9 cellular contexts compared by ENCODE assay signal in the genomic region with DNA sequence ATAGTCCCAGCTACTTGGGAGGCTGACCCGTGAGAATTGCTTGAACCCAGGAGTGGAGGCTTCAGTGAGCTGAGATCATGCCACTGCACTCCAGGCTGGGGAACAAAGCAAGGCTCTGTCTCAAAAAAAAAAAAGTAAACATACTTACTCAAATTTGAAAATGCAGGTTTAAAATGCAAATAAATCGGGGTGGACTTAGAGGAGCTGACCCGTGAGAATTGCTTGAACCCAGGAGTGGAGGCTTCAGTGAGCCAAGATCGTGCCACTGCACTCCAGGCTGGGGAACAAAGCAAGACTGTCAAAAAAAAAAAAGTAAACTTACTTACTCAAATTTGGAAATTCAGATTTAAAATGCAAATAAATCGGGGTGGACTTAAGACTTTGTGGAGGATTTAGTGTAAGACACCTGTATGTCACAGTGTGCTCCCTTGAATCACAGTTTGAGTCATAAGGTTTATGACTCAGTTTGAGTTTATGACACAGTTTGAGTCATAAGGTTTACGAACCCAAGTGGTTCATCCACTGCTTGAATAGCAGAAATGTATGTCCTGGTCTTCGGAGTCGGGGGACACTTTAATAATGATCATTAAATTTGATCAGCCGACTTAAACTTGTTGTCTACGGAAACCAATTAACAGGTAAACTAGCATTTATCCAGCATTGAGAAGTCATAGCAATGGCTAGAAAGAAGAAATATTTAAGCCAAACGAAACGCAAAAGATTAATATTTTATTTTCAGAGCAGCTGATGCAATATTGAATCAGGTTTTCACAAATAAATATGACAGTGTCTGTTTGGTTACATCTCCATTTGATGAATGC. TPM values are rescaled to one million over a fixed set of nuclear protein-coding genes. Genes with fewer than 3 reads are reported as not detected.
DNase-seq lines count a peak whose midpoint lies in the region; ATAC-seq and TF ChIP-seq lines count a peak whose summit lies in the region.
"Had no signal": no experiment of that assay in that cellular context is flagged by ENCODE, and none has a peak within 500 bp of the region (broad histone marks: within the 10 kb centered on the region; RNA-seq: fewer than 3 reads in every experiment).

No MANE protein-coding gene starts in this region.

- no peaks in the 10 kb centered on the region for H3K9me3 Mint-ChIP-seq in activated CD4-positive, alpha-beta T cell treated with anti-CD3 and anti-CD28 coated beads, Interleukin-2, amount 10 ng/mL, durations not matched to agents 24 days and 14 days
- no peaks in the 10 kb centered on the region for H3K9me3 Mint-ChIP-seq in activated CD4-positive, alpha-beta T cell treated with anti-CD3 and anti-CD28 coated beads, Interleukin-2, amount 10 ng/mL, durations not matched to agents 7 days and 5 days
- no peaks in the 10 kb centered on the region for H3K9me3 Mint-ChIP-seq in HFFc6

- peak overlapping the region; percentile 64 for H3K4me3 Mint-ChIP-seq in activated CD4-positive, alpha-beta T cell treated with anti-CD3 and anti-CD28 coated beads, Interleukin-2, amount 10 ng/mL, durations not matched to agents 24 days and 14 days
- H3K4me3 Mint-ChIP-seq in activated CD4-positive, alpha-beta T cell treated with anti-CD3 and anti-CD28 coated beads, Interleukin-2, amount 10 ng/mL, durations not matched to agents 7 days and 5 days, result no peak overlapping the region
- H3K4me3 Mint-ChIP-seq in HFFc6, result peak overlapping the region; percentile 73

- no peaks in the 10 kb centered on the region for H3K4me1 ChIP-seq in psoas muscle

- no peaks in the 10 kb centered on the region for H3K27me3 Mint-ChIP-seq in activated CD4-positive, alpha-beta T cell treated with anti-CD3 and anti-CD28 coated beads, Interleukin-2, amount 10 ng/mL, durations not matched to agents 24 days and 14 days
- no peaks in the 10 kb centered on the region for H3K27me3 Mint-ChIP-seq in activated CD4-positive, alpha-beta T cell treated with anti-CD3 and anti-CD28 coated beads, Interleukin-2, amount 10 ng/mL, durations not matched to agents 7 days and 5 days
- peaks cover 10% of the 10 kb centered on the region for H3K27me3 Mint-ChIP-seq in HFFc6 (ENCODE audit: insufficient read depth)

- H3K4me3 ChIP-seq in fibroblast of villous mesenchyme (ENCODE audit: low read depth, low read length) (no peak overlapping the region), coronary artery (no peak overlapping the region), psoas muscle (no peak overlapping the region)
- H3K4me3 ChIP-seq: cardiac muscle cell had no signal

- H3K27ac Mint-ChIP-seq in activated CD4-positive, alpha-beta T cell treated with anti-CD3 and anti-CD28 coated beads, Interleukin-2, amount 10 ng/mL, durations not matched to agents 24 days and 14 days, result peak overlapping the region; percentile 81
- H3K27ac Mint-ChIP-seq in activated CD4-positive, alpha-beta T cell treated with anti-CD3 and anti-CD28 coated beads, Interleukin-2, amount 10 ng/mL, durations not matched to agents 7 days and 5 days, result no peak overlapping the region
- H3K27ac Mint-ChIP-seq in HFFc6, result peak overlapping the region; percentile 80

- POLR2A ChIA-PET in activated CD4-positive, alpha-beta T cell treated with anti-CD3 and anti-CD28 coated beads, Interleukin-2, amount 10 ng/mL, durations not matched to agents 7 days and 5 days (lab: Charles Lee), result no interaction called here

- intact Hi-C loops in activated CD4-positive, alpha-beta T cell treated with anti-CD3 and anti-CD28 coated beads, Interleukin-2, amount 10 ng/mL, durations not matched to agents 24 days and 14 days (cut with micrococcal nuclease), result loop anchor here (1.0 to 2.0 kb wide), 2 partner anchors 116 to 145 kb away; no protein-coding TSS in a partner anchor
- intact Hi-C loops in psoas muscle (cut with DNase I), result no loop called here

- H3K27ac ChIP-seq in coronary artery, result no peak overlapping the region
- H3K27ac ChIP-seq in psoas muscle, result no peak overlapping the region
- H3K27ac ChIP-seq: cardiac muscle cell had no signal

- 70 to 85% (median 80%) methylated on average over 12 of the region's 12 CpGs for WGBS in psoas muscle, 3 donors

- CTCF ChIA-PET in activated CD4-positive, alpha-beta T cell treated with anti-CD3 and anti-CD28 coated beads, Interleukin-2, amount 10 ng/mL, durations not matched to agents 7 days and 5 days (lab: Charles Lee), result interaction anchor here (0.6 to 1.3 kb wide), 4 partner anchors 10 to 1344 kb away, joined by 3 to 5 read pairs (median 4); no protein-coding TSS in a partner anchor

- no peak for ATAC-seq in psoas muscle

- H3K36me3 Mint-ChIP-seq in activated CD4-positive, alpha-beta T cell treated with anti-CD3 and anti-CD28 coated beads, Interleukin-2, amount 10 ng/mL, durations not matched to agents 24 days and 14 days (ENCODE audit: low read depth), result peaks cover 19% of the 10 kb centered on the region
- peaks cover 8% of the 10 kb centered on the region for H3K36me3 Mint-ChIP-seq in activated CD4-positive, alpha-beta T cell treated with anti-CD3 and anti-CD28 coated beads, Interleukin-2, amount 10 ng/mL, durations not matched to agents 7 days and 5 days (ENCODE audit: low read depth)
- H3K36me3 Mint-ChIP-seq in HFFc6 (ENCODE audit: low read depth), result peaks cover 11% of the 10 kb centered on the region

- TF ChIP-seq CTCF in HFFc6 (IDR thresholded peaks at IDR 0.05), result no peak
- TF ChIP-seq CTCF in fibroblast of villous mesenchyme (IDR thresholded peaks at IDR 0.05; ENCODE audit: insufficient read depth, low read depth, low read length), result no peak
- TF ChIP-seq CTCF in coronary artery (IDR thresholded peaks at IDR 0.05), result no peak
- no peak for TF ChIP-seq CTCF in psoas muscle (IDR thresholded peaks at IDR 0.05)

- H3K9me3 ChIP-seq in psoas muscle, result no peaks in the 10 kb centered on the region

- H3K36me3 ChIP-seq in psoas muscle (ENCODE audit: insufficient read depth in 1 of 2, low read depth in 1 of 2), result no peaks in the 10 kb centered on the region

- peaks cover 9% of the 10 kb centered on the region for H3K4me1 Mint-ChIP-seq in activated CD4-positive, alpha-beta T cell treated with anti-CD3 and anti-CD28 coated beads, Interleukin-2, amount 10 ng/mL, durations not matched to agents 24 days and 14 days
- H3K4me1 Mint-ChIP-seq in activated CD4-positive, alpha-beta T cell treated with anti-CD3 and anti-CD28 coated beads, Interleukin-2, amount 10 ng/mL, durations not matched to agents 7 days and 5 days, result peaks cover 6% of the 10 kb centered on the region
- peaks cover 50% of the 10 kb centered on the region for H3K4me1 Mint-ChIP-seq in HFFc6 (ENCODE audit: low read depth)

- H3K27me3 ChIP-seq in psoas muscle (ENCODE audit: insufficient read depth in 3 of 3, low read length in 2 of 3), result no peaks in the 10 kb centered on the region
- H3K27me3 ChIP-seq: cardiac muscle cell had no signal

- DNase-seq in activated CD4-positive, alpha-beta T cell treated with anti-CD3 and anti-CD28 coated beads, Interleukin-2, amount 10 ng/mL, durations not matched to agents 24 days and 14 days, result no peak
- no peak for DNase-seq in activated CD4-positive, alpha-beta T cell treated with anti-CD3 and anti-CD28 coated beads, Interleukin-2, amount 10 ng/mL, durations not matched to agents 7 days and 5 days
- peak; percentile 91 for DNase-seq in HFFc6
- DNase-seq in NCI-H69 (lab: John Stamatoyannopoulos, UW), result peak; percentile 61
- DNase-seq in fibroblast of villous mesenchyme (ENCODE audit: low read depth), result peak; percentile 88
- no peak for DNase-seq in coronary artery (ENCODE audit: low spot score)
- DNase-seq in NCI-H1092 treated with DMSO at 0.1 percent for 48 hours (lab: John Stamatoyannopoulos, UW), result no peak
- DNase-seq in psoas muscle, result no peak

RNA-seq across cellular contexts. Expression of gene MRPS10, which starts 6.8 kb away (rescaled TPM):
- 49.4 and 50.8 TPM in 2 replicates for total RNA-seq in activated CD4-positive, alpha-beta T cell treated with anti-CD3 and anti-CD28 coated beads, Interleukin-2, amount 10 ng/mL, durations not matched to agents 24 days and 14 days
- total RNA-seq in activated CD4-positive, alpha-beta T cell treated with anti-CD3 and anti-CD28 coated beads, Interleukin-2, amount 10 ng/mL, durations not matched to agents 7 days and 5 days, result 10 to 100 TPM; 27.9 to 33.1 TPM
- 10 to 100 TPM; 40.9 to 49.3 (median 43.8) TPM for total RNA-seq in HFFc6 (2021; fragmentation: NEBNext Ultra II Directional; extraction: Animal tissue kit (Norgen Biotek cat#: 25700))
- total RNA-seq in fibroblast of villous mesenchyme (47.0 and 66.5 TPM in 2 replicates), psoas muscle (10 to 100 TPM; 40.3 to 57.4 (median 53.1) TPM)
- polyA plus RNA-seq in psoas muscle, result 100 to 1,000 TPM in 1 of 3 donors, 10 to 100 TPM in 2; 48.5 to 110 (median 59.0) TPM

RNA-seq across cellular contexts. Expression of gene GUCA1B, which starts 29.7 kb away (rescaled TPM):
- 1.2 and 2.1 TPM in 2 replicates for total RNA-seq in activated CD4-positive, alpha-beta T cell treated with anti-CD3 and anti-CD28 coated beads, Interleukin-2, amount 10 ng/mL, durations not matched to agents 24 days and 14 days
- total RNA-seq in activated CD4-positive, alpha-beta T cell treated with anti-CD3 and anti-CD28 coated beads, Interleukin-2, amount 10 ng/mL, durations not matched to agents 7 days and 5 days, result under 1 TPM; 0.60 to 0.79 TPM
- total RNA-seq in HFFc6 (2021; fragmentation: NEBNext Ultra II Directional; extraction: Animal tissue kit (Norgen Biotek cat#: 25700)), result under 1 TPM in 4 of 6 experiments, not detected in 2; 0.17 to 0.31 (median 0.24) TPM
- total RNA-seq in fibroblast of villous mesenchyme (not detected in 2 replicates), psoas muscle (1 to 10 TPM; 1.1 to 3.4 (median 1.9) TPM)
- under 1 TPM; 0.26 to 0.79 (median 0.34) TPM for polyA plus RNA-seq in psoas muscle
- polyA plus RNA-seq: cardiac muscle cell had no signal

RNA-seq across cellular contexts. Expression of gene GUCA1A, which starts 51.3 kb away (rescaled TPM):
- total RNA-seq in activated CD4-positive, alpha-beta T cell treated with anti-CD3 and anti-CD28 coated beads, Interleukin-2, amount 10 ng/mL, durations not matched to agents 24 days and 14 days, result not detected in 2 replicates
- total RNA-seq in activated CD4-positive, alpha-beta T cell treated with anti-CD3 and anti-CD28 coated beads, Interleukin-2, amount 10 ng/mL, durations not matched to agents 7 days and 5 days, result not detected
- not detected for total RNA-seq in HFFc6 (2021; fragmentation: NEBNext Ultra II Directional; extraction: Animal tissue kit (Norgen Biotek cat#: 25700))
- total RNA-seq in fibroblast of villous mesenchyme, result 0.32 TPM in 1 of 2 replicates, not detected in the other
- not detected for total RNA-seq in psoas muscle
- polyA plus RNA-seq in psoas muscle, result not detected

Comparison
In these comparisons a context has a peak if more than half of its experiments do, and no peak if none do; other contexts are left out.
1. DNase-seq: peak in HFFc6 (single experiment), NCI-H69 (single experiment) and fibroblast of villous mesenchyme (single experiment); none in activated CD4-positive, alpha-beta T cell treated with anti-CD3 and anti-CD28 coated beads, Interleukin-2, amount 10 ng/mL, durations not matched to agents 24 days and 14 days (single experiment), activated CD4-positive, alpha-beta T cell treated with anti-CD3 and anti-CD28 coated beads, Interleukin-2, amount 10 ng/mL, durations not matched to agents 7 days and 5 days (single experiment), coronary artery (single experiment), NCI-H1092 treated with DMSO at 0.1 percent for 48 hours (single experiment) and psoas muscle (0 of 2).